Comparison of ENCODE assay signal across 1 cellular context in the genomic region with DNA sequence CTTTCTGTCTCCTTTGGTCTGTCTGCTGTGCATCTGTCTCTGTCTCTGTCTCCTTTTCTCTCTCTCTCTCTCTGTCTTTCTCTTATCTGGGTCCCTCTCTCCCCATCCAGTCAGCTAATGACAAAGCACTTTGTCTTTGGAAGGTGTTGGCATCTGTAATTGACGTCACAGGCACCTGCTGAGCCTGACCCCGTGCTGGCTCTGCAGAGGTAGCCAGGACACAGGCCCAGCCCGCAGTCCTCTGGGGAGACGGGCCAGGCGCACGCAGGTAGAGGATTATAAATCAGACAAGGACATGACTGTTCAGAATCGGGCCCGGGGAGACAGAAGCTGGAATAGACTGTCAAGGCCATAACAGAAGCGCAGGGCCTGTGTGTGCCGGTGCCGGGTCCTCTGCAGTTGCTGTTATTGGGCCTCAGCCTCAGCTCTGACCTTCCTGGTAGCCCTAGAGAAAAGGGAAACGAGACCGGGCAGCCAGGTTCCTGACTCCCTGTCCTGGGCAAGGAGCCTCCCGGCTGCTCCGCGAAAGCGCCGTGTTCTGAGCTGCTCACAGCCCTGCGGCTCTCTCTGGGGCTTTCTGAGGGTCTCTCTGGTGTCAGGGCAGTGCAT.
A peak's percentile ranks its signal among the peaks of the same experiment; 100 is the strongest.
TF ChIP-seq lines count a peak whose summit lies in the region.

No MANE protein-coding gene starts in this region.

TF ChIP-seq in K562, 482 proteins besides CTCF, POLR2A, EP300 and RAD21:
- TF ChIP-seq RBBP5 (IDR thresholded peaks at IDR 0.05; ENCODE audit: borderline replicate concordance, insufficient read depth, low read length, poor library complexity, severe bottlenecking): no peak
- TF ChIP-seq MAFG (tag; conservative IDR thresholded peaks at IDR 0.05): peak; percentile 67
- peak; percentile 69 for TF ChIP-seq C11orf30 (IDR thresholded peaks at IDR 0.05; ENCODE audit: low read depth)
- TF ChIP-seq, protein P1, sequence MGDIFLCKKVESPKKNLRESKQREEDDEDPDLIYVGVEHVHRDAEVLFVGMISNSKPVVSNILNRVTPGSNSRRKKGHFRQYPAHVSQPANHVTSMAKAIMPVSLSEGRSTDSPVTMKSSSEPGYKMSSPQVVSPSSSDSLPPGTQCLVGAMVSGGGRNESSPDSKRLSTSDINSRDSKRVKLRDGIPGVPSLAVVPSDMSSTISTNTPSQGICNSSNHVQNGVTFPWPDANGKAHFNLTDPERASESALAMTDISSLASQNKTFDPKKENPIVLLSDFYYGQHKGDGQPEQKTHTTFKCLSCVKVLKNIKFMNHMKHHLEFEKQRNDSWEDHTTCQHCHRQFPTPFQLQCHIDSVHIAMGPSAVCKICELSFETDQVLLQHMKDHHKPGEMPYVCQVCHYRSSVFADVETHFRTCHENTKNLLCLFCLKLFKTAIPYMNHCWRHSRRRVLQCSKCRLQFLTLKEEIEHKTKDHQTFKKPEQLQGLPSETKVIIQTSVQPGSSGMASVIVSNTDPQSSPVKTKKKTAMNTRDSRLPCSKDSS (IDR thresholded peaks at IDR 0.05; ENCODE audit: low read depth, partially characterized antibody): no peak
- peak; percentile 65 for TF ChIP-seq ZNF316 (IDR thresholded peaks at IDR 0.05)
- TF ChIP-seq JUND (IDR thresholded peaks at IDR 0.05; ENCODE audit: borderline replicate concordance, low read depth, low read length): 0 out of 2 replicates have a peak, but pooled peaks have one; percentile 13
- TF ChIP-seq JUND (tag; IDR thresholded peaks at IDR 0.05; ENCODE audit: borderline replicate concordance, low read depth, low read length): no peak
- no peak for TF ChIP-seq DACH1 (IDR thresholded peaks at IDR 0.05; ENCODE audit: partially characterized antibody)
- no peak for TF ChIP-seq RBM14 (IDR thresholded peaks at IDR 0.05; ENCODE audit: borderline replicate concordance, insufficient read depth, low read depth, low read length)
- TF ChIP-seq, protein P2, sequence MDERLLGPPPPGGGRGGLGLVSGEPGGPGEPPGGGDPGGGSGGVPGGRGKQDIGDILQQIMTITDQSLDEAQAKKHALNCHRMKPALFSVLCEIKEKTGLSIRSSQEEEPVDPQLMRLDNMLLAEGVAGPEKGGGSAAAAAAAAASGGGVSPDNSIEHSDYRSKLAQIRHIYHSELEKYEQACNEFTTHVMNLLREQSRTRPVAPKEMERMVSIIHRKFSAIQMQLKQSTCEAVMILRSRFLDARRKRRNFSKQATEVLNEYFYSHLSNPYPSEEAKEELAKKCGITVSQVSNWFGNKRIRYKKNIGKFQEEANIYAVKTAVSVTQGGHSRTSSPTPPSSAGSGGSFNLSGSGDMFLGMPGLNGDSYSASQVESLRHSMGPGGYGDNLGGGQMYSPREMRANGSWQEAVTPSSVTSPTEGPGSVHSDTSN (CRISPR knock-in tag; IDR thresholded peaks at IDR 0.05; ENCODE audit: low read depth): no peak
- TF ChIP-seq, protein P2 (tag; conservative IDR thresholded peaks at IDR 0.05; ENCODE audit: low read depth): 0 out of 2 replicates have a peak, but pooled peaks have one; percentile 21
- no peak for TF ChIP-seq ATF1 (CRISPR knock-in tag; IDR thresholded peaks at IDR 0.05)
- TF ChIP-seq ATF1 (tag; IDR thresholded peaks at IDR 0.05): peak; percentile 34; the same call in 1 of the 2 replicates
- peak; percentile 22 for TF ChIP-seq MEIS2 (IDR thresholded peaks at IDR 0.05; ENCODE audit: partially characterized antibody)
- peak; percentile 51 for TF ChIP-seq NFE2 (IDR thresholded peaks at IDR 0.05; ENCODE audit: low read depth)
- TF ChIP-seq ARID1B (IDR thresholded peaks at IDR 0.05): peak; percentile 28
- TF ChIP-seq DPF2 (IDR thresholded peaks at IDR 0.05): peak; percentile 56; the same call in 1 of the 2 replicates
- TF ChIP-seq CREM (IDR thresholded peaks at IDR 0.05; ENCODE audit: low read depth): peak; percentile 40; the same call in 1 of the 2 replicates
- peak; percentile 52; the same call in 1 of the 2 replicates for TF ChIP-seq CBFA2T3 (IDR thresholded peaks at IDR 0.05)
- TF ChIP-seq SMAD4 (CRISPR knock-in tag; conservative IDR thresholded peaks at IDR 0.05): 0 out of 2 replicates have a peak, but pooled peaks have one; percentile 14
- no peak for TF ChIP-seq BRCA1 (IDR thresholded peaks at IDR 0.05)
- TF ChIP-seq BRCA1 (CRISPR knock-in tag; IDR thresholded peaks at IDR 0.05): no peak
- peak; percentile 33 for TF ChIP-seq CBFA2T2 (conservative IDR thresholded peaks at IDR 0.05)
